19 cellular contexts compared by ENCODE assay signal in genomic region chr3:158617982-158618875, GRCh38. TPM values are rescaled to one million over a fixed set of nuclear protein-coding genes. Genes with fewer than 3 reads are reported as not detected.
A peak's percentile ranks its signal among the peaks of the same experiment; 100 is the strongest.
DNase-seq lines count a peak whose midpoint lies in the region; ATAC-seq, FAIRE-seq and TF ChIP-seq lines count a peak whose summit lies in the region.
"Had no signal": no experiment of that assay in that cellular context is flagged by ENCODE, and none has a peak within 500 bp of the region (broad histone marks: within the 10 kb centered on the region; RNA-seq: fewer than 3 reads in every experiment).

No MANE protein-coding gene starts in this region.

- no peak for TF ChIP-seq CTCF in suprapubic skin (IDR thresholded peaks at IDR 0.05)

- H3K27me3 ChIP-seq in suprapubic skin, result no peaks in the 10 kb centered on the region
- H3K27me3 ChIP-seq: MG63 had no signal

- H3K9me3 ChIP-seq in suprapubic skin, result peaks cover 12% of the 10 kb centered on the region

- WGBS in suprapubic skin, result 83% methylated on average over 1 of the region's 1 CpG

- no peak for TF ChIP-seq EP300 in suprapubic skin (IDR thresholded peaks at IDR 0.05)

- no peak for ATAC-seq in GM19463 (IDR thresholded peaks at IDR 0.05; ENCODE audit: unreplicated experiment)
- ATAC-seq: PC-3 had no signal

- H3K4me3 ChIP-seq in suprapubic skin, result no peak overlapping the region
- H3K4me3 ChIP-seq: MG63 had no signal

- H3K4me1 ChIP-seq in suprapubic skin, result no peaks in the 10 kb centered on the region

- no peak overlapping the region for H3K27ac ChIP-seq in suprapubic skin

- TF ChIP-seq POLR2A in suprapubic skin (IDR thresholded peaks at IDR 0.05), result no peak

- no peaks in the 10 kb centered on the region for H3K36me3 ChIP-seq in suprapubic skin
- H3K36me3 ChIP-seq: MG63 had no signal

- peak; percentile 60 for FAIRE-seq in A204.1 (lab: Jason Lieb, UNC)
- FAIRE-seq in frontal cortex (lab: Jason Lieb, UNC), result peak; percentile 59
- FAIRE-seq: H54 had no signal

- peak; percentile 5 for DNase-seq in ELR (ENCODE audit: low read depth)
- DNase-seq in M059J (ENCODE audit: low read depth), result peak; percentile 20
- DNase-seq in frontal cortex (ENCODE audit: low spot score in 2 of 2), result no peak
- DNase-seq in suprapubic skin (ENCODE audit: low spot score in 2 of 2), result no peak
- DNase-seq in NCI-H82 treated with DMSO at 0.1 percent for 48 hours (lab: John Stamatoyannopoulos, UW; ENCODE audit: unreplicated experiment), result no peak
- DNase-seq: CD4-positive, CD25-positive, alpha-beta regulatory T cell; GDM1; MG63; NCI-H1417; NCI-H1694 treated with DMSO at 0.1 percent for 48 hours; NCI-H2081 treated with DMSO at 0.1 percent for 48 hours; NCI-H446; NCI-H526; PC-3; Right ventricle myocardium superior had no signal

RNA-seq across cellular contexts. Expression of gene GFM1, which starts 26.1 kb away (rescaled TPM):
- total RNA-seq in M059J (2014; rRNA removed; shearing (Covaris generic)), result 49.7 and 57.5 TPM in 2 replicates
- total RNA-seq in frontal cortex, result 58.7 TPM
- 10 to 100 TPM; 33.5 to 47.6 (median 41.3) TPM for total RNA-seq in suprapubic skin

RNA-seq across cellular contexts. Expression of gene MLF1, which starts 47.2 kb away (rescaled TPM):
- 30.7 and 38.6 TPM in 2 replicates for total RNA-seq in M059J (2014; rRNA removed; shearing (Covaris generic))
- total RNA-seq in frontal cortex (29.3 TPM), suprapubic skin (10 to 100 TPM in 1 of 4 donors, 1 to 10 TPM in 3; 2.3 to 12.9 (median 5.7) TPM)

RNA-seq across cellular contexts. Expression of gene LXN, which starts 54.2 kb away (rescaled TPM):
- 0.25 TPM in 1 of 2 replicates, not detected in the other for total RNA-seq in M059J (2014; rRNA removed; shearing (Covaris generic))
- total RNA-seq in frontal cortex (7.3 TPM), suprapubic skin (10 to 100 TPM in 1 of 4 donors, 1 to 10 TPM in 3; 7.4 to 11.8 (median 8.0) TPM)
- total RNA-seq: Daoy had no signal

Comparison
In these comparisons a context has a peak if more than half of its experiments do, and no peak if none do; other contexts are left out.
1. DNase-seq: peak in ELR (single experiment) and M059J (single experiment); none in frontal cortex (0 of 2), suprapubic skin (0 of 2) and NCI-H82 treated with DMSO at 0.1 percent for 48 hours (single experiment).